21 cellular contexts compared by ENCODE assay signal in the genomic region with DNA sequence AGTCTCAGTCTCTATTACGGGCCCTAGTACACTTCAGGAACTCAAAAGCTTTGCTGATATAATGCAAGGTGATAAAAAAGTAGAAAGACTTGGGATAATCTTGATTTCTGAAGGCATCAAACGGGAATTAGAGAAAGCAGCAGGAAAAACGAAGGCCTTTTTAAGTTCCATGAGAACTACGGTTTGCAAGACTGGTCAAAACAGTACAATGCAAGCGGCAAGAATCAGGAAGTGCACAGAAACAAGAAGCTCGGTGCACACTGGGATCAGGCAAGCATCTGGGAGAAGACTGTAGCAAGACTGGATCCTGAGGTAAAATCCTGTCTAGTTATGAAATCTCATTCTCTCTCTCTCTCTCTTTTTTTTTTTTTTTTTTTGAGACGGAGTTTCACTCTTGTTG. TPM values are rescaled to one million over a fixed set of nuclear protein-coding genes. Genes with fewer than 3 reads are reported as not detected.
"Had no signal": no experiment of that assay in that cellular context is flagged by ENCODE, and none has a peak within 500 bp of the region (broad histone marks: within the 10 kb centered on the region; RNA-seq: fewer than 3 reads in every experiment).

No MANE protein-coding gene starts in this region.

- ATAC-seq: Panc1, PC-3, T-cell had no signal

- H3K4me2 ChIP-seq: SK-N-SH had no signal

- H3K9me3 ChIP-seq: SK-N-SH had no signal

- DNase-seq: Karpas-422, KG1, MM.1S, NCI-H1092 treated with DMSO at 0.1 percent for 48 hours, NCI-H1436, NCI-H2227 treated with DMSO at 0.1 percent for 48 hours, NCI-H524, NCI-H526 treated with DMSO at 0.1 percent for 48 hours, NCI-H748 treated with DMSO at 0.1 percent for 48 hours, PC-3, SHP77, SK-N-SH, SW 1271, T-cell had no signal

- H3K9ac ChIP-seq: SK-N-SH had no signal

- FAIRE-seq: HTR-8/SVneo had no signal

- H3K27ac ChIP-seq: HL-60, RWPE1 had no signal

RNA-seq across cellular contexts. Expression of gene NTMT2, which starts 28.6 kb away (rescaled TPM):
- total RNA-seq: M059J, OCI-LY7, PC-3, SK-MEL-5, T-cell had no signal
- polyA plus RNA-seq: SK-N-SH had no signal
